10 cellular contexts compared by ENCODE assay signal in the genomic region with DNA sequence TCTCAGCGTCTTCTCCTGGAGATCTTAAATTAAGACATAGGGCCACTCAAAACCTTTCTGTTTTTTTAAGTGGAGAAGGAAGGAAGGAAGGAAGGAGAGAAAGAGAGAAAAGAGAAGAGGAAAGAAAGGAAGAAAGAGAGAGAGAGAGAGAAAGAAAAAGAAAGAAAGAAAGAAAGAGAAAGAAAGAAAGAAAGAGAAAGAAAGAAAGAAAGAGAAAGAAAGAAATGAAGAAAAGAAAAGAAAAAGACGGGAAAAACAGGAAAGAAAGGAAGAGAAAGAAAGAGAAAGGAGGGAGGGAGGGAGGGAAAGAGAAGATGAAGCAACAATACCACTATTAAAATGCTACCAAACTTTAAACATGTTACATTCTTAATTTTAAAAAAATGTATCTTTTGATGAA.
"Had no signal": no experiment of that assay in that cellular context is flagged by ENCODE, and none has a peak within 500 bp of the region (broad histone marks: within the 10 kb centered on the region; RNA-seq: fewer than 3 reads in every experiment).

No MANE protein-coding gene starts in this region.

- H3K4me2 ChIP-seq: GM23338, KMS-11 had no signal

- FAIRE-seq: H1, H54 had no signal

- H3K9ac ChIP-seq: KMS-11 had no signal

- H3K4me3 ChIP-seq: GM23338 had no signal

- DNase-seq: H9, IMR-90, Karpas-422, KBM-7 had no signal

- H3K27ac ChIP-seq: HL-60, KMS-11 had no signal

- H3K9me3 Mint-ChIP-seq: H9 had no signal

- H2AFZ ChIP-seq: GM23338 had no signal

- ATAC-seq: GM23338, HCT116 had no signal

- H3K4me3 Mint-ChIP-seq: GM23338, H9 had no signal

- H3K27ac Mint-ChIP-seq: GM23338, H9 had no signal
